27 cellular contexts compared by ENCODE assay signal in genomic region chr10:83195021-83195420, GRCh38.
A peak's percentile ranks its signal among the peaks of the same experiment; 100 is the strongest.
DNase-seq lines count a peak whose midpoint lies in the region; TF ChIP-seq lines count a peak whose summit lies in the region.
"Had no signal": no experiment of that assay in that cellular context is flagged by ENCODE, and none has a peak within 500 bp of the region (broad histone marks: within the 10 kb centered on the region; RNA-seq: fewer than 3 reads in every experiment).

No MANE protein-coding gene starts in this region.

- H3K27ac ChIP-seq in VCaP, result peak overlapping the region; percentile 31; the same call in 1 of the 2 replicates
- H3K27ac ChIP-seq: 22Rv1; A549; BLaER1; BLaER1 treated with 17β-estradiol and CSF1 and Interleukin-3, amounts not matched to agents 10 nM and 100 nM had no signal

- no peak for TF ChIP-seq CTCF in LNCaP clone FGC (IDR thresholded peaks at IDR 0.05; ENCODE audit: control insufficient read depth, extremely low read depth, insufficient read depth)
- TF ChIP-seq CTCF in VCaP (conservative IDR thresholded peaks at IDR 0.05), result no peak
- no peak for TF ChIP-seq CTCF in GM10266 (IDR thresholded peaks at IDR 0.05; ENCODE audit: control insufficient read depth, insufficient read depth, low read depth, missing control alignments)

- in situ Hi-C loops in ACHN (cut with HindIII; ENCODE audit: low pct_ligation_motif_present, low pct_unique_long_range_greater_than_20kb, low sequenced_read_pairs), result no loop called here

- H3K4me3 ChIP-seq in LNCaP clone FGC (ENCODE audit: low read depth, low read length), result no peak overlapping the region
- H3K4me3 ChIP-seq: A549; BLaER1; BLaER1 treated with 17β-estradiol and CSF1 and Interleukin-3, amounts not matched to agents 10 nM and 100 nM had no signal

- DNase-seq in LNCaP clone FGC (ENCODE audit: low read depth) (peak; percentile 91), GM10266 (ENCODE audit: extremely low spot score) (no peak), ACHN (no peak)
- DNase-seq: 8988T; AML-193; BE2C; C1 segment of cervical spinal cord; Caco-2; Calu3; CD4-positive, alpha-beta memory T cell; CD4-positive, alpha-beta T cell; CD4-positive, CD25-positive, alpha-beta regulatory T cell; CD8-positive, alpha-beta memory T cell; CD8-positive, alpha-beta T cell; COR-L47; DMS 273 treated with DMSO at 0.1 percent for 48 hours; DMS153; DMS53; DMS79; DMS79 treated with DMSO at 0.1 percent for 48 hours; DND-41; EL had no signal
